In the genomic region with DNA sequence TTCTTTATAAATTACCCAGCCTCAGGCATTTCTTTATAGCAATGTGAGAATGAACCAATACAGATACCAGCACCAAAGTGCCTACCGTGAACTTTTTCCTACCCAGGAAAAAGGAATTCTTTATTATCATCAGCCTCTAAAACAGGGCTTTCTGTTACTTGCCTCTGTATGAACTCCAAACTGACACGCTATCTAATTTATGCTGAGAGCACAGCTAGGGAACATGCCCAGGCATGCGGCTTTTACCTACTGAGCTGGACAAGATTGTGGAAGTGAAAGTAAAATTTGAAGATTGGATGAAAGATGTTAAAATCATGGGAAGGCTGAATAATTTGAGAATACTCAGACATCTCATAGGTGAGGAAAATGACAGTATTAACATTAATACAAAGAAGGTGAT, we compare ENCODE assay signal across 2 cellular contexts.
TF ChIP-seq lines count a peak whose summit lies in the region.

No MANE protein-coding gene starts in this region.

TF ChIP-seq in IMR-90, 13 proteins besides CTCF, POLR2A, EP300 and RAD21:
- TF ChIP-seq, protein P1, sequence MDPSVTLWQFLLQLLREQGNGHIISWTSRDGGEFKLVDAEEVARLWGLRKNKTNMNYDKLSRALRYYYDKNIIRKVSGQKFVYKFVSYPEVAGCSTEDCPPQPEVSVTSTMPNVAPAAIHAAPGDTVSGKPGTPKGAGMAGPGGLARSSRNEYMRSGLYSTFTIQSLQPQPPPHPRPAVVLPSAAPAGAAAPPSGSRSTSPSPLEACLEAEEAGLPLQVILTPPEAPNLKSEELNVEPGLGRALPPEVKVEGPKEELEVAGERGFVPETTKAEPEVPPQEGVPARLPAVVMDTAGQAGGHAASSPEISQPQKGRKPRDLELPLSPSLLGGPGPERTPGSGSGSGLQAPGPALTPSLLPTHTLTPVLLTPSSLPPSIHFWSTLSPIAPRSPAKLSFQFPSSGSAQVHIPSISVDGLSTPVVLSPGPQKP (IDR thresholded peaks at IDR 0.05; ENCODE audit: borderline replicate concordance, low read depth, low read length) = no peak
- TF ChIP-seq, protein P2, sequence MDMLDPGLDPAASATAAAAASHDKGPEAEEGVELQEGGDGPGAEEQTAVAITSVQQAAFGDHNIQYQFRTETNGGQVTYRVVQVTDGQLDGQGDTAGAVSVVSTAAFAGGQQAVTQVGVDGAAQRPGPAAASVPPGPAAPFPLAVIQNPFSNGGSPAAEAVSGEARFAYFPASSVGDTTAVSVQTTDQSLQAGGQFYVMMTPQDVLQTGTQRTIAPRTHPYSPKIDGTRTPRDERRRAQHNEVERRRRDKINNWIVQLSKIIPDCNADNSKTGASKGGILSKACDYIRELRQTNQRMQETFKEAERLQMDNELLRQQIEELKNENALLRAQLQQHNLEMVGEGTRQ (IDR thresholded peaks at IDR 0.05; ENCODE audit: low read depth, low read length) = no peak
- TF ChIP-seq RFX5 (IDR thresholded peaks at IDR 0.05; ENCODE audit: low read depth, low read length) (no peak), CHD1 (IDR thresholded peaks at IDR 0.05; ENCODE audit: low read depth, low read length) (no peak), MAFK (IDR thresholded peaks at IDR 0.05; ENCODE audit: low read depth, low read length) (no peak), RCOR1 (IDR thresholded peaks at IDR 0.05; ENCODE audit: insufficient replicate concordance, low read length) (no peak), SMC3 (IDR thresholded peaks at IDR 0.05; ENCODE audit: low read depth, low read length) (no peak), MAZ (IDR thresholded peaks at IDR 0.05; ENCODE audit: borderline replicate concordance, low read depth, low read length) (no peak), NFE2L2 (IDR thresholded peaks at IDR 0.05; ENCODE audit: low read depth, low read length) (no peak), CEBPB (IDR thresholded peaks at IDR 0.05; ENCODE audit: low read depth, low read length) (no peak), MXI1 (IDR thresholded peaks at IDR 0.05; ENCODE audit: borderline replicate concordance, low read depth, low read length) (no peak), FOS (IDR thresholded peaks at IDR 0.05; ENCODE audit: low read depth, low read length) (no peak), BHLHE40 (IDR thresholded peaks at IDR 0.05; ENCODE audit: low read depth, low read length) (no peak)

TF ChIP-seq in WTC11, 78 proteins besides CTCF, POLR2A, EP300 and RAD21:
- TF ChIP-seq ESRRA (CRISPR knock-in tag; IDR thresholded peaks at IDR 0.05; ENCODE audit: borderline replicate concordance) (no peak), ZNF423 (CRISPR knock-in tag; IDR thresholded peaks at IDR 0.05) (no peak), RELA (CRISPR knock-in tag; IDR thresholded peaks at IDR 0.05; ENCODE audit: borderline replicate concordance) (no peak)
